8 cellular contexts compared by ENCODE assay signal in genomic region chr5:176619203-176619568, GRCh38. TPM values are rescaled to one million over a fixed set of nuclear protein-coding genes. Genes with fewer than 3 reads are reported as not detected.
A peak's percentile ranks its signal among the peaks of the same experiment; 100 is the strongest.
DNase-seq lines count a peak whose midpoint lies in the region; ATAC-seq and TF ChIP-seq lines count a peak whose summit lies in the region.

No MANE protein-coding gene starts in this region.

- H2AFZ ChIP-seq in hepatocyte (no peak overlapping the region), smooth muscle cell (ENCODE audit: low read depth) (no peak overlapping the region)

- H3K9ac ChIP-seq in adipocyte (ENCODE audit: low read length) (no peak overlapping the region), smooth muscle cell (ENCODE audit: low read depth) (no peak overlapping the region)

- no peaks in the 10 kb centered on the region for H3F3A ChIP-seq in smooth muscle cell (ENCODE audit: low read depth)

- peak; percentile 90 for DNase-seq in GM10248 (ENCODE audit: extremely low spot score)
- DNase-seq in T follicular helper cell (ENCODE audit: low read depth) = peak; percentile 60
- DNase-seq in adipocyte (ENCODE audit: low read depth) = peak; percentile 78
- peak; percentile 78 for DNase-seq in hepatocyte (ENCODE audit: low spot score)
- peak; percentile 19 for DNase-seq in smooth muscle cell (lab: John Stamatoyannopoulos, UW; ENCODE audit: unreplicated experiment)
- DNase-seq in KG1 (lab: John Stamatoyannopoulos, UW) = no peak
- no peak for DNase-seq in NCI-H128 (lab: John Stamatoyannopoulos, UW; ENCODE audit: unreplicated experiment)

- no peaks in the 10 kb centered on the region for H3K36me3 ChIP-seq in adipocyte (ENCODE audit: control insufficient read depth, insufficient read depth, low read length, severe bottlenecking)
- H3K36me3 ChIP-seq in hepatocyte (replicated peaks; ENCODE audit: insufficient read depth, low read depth) = no peaks in the 10 kb centered on the region
- H3K36me3 ChIP-seq in smooth muscle cell (ENCODE audit: low read depth) = no peaks in the 10 kb centered on the region

- H3K4me3 ChIP-seq in adipocyte (ENCODE audit: low read length) (no peak overlapping the region), hepatocyte (no peak overlapping the region), smooth muscle cell (no peak overlapping the region)

- H3K4me2 ChIP-seq in hepatocyte (no peak overlapping the region), smooth muscle cell (no peak overlapping the region)

- ATAC-seq in HG02852 (IDR thresholded peaks at IDR 0.05; ENCODE audit: unreplicated experiment) = peak; percentile 79

- H3K79me2 ChIP-seq in hepatocyte = no peaks in the 10 kb centered on the region
- H3K79me2 ChIP-seq in smooth muscle cell (ENCODE audit: low read depth) = no peaks in the 10 kb centered on the region

- no peaks in the 10 kb centered on the region for H3K9me2 ChIP-seq in hepatocyte (replicated peaks; ENCODE audit: insufficient read depth)

- WGBS in hepatocyte (ENCODE audit: low lambda C conversion rate, missing lambda C conversion rate) = 13% methylated on average over 19 of the region's 31 CpGs
- WGBS in smooth muscle cell (ENCODE audit: low lambda C conversion rate) = 8% methylated on average over 15 of the region's 31 CpGs

- POLR2A ChIA-PET in GM10248 (lab: Yijun Ruan, JAX) = no interaction called here

- CTCF ChIA-PET in GM10248 (lab: Yijun Ruan, JAX) = no interaction called here

- H3K27me3 ChIP-seq in adipocyte (replicated peaks; ENCODE audit: control insufficient read depth, insufficient read depth, low read length) (peaks cover 33% of the 10 kb centered on the region), hepatocyte (peaks cover 67% of the 10 kb centered on the region), smooth muscle cell (ENCODE audit: low read depth) (peaks cover 71% of the 10 kb centered on the region)

- peaks cover 11% of the 10 kb centered on the region for H3K4me1 ChIP-seq in adipocyte (ENCODE audit: control insufficient read depth, insufficient read depth, low read length)
- no peaks in the 10 kb centered on the region for H3K4me1 ChIP-seq in hepatocyte (ENCODE audit: insufficient read depth)
- H3K4me1 ChIP-seq in smooth muscle cell (ENCODE audit: low read depth) = peaks cover 6% of the 10 kb centered on the region

- H4K20me1 ChIP-seq in hepatocyte (ENCODE audit: insufficient read depth, poor library complexity, severe bottlenecking) (no peaks in the 10 kb centered on the region), smooth muscle cell (ENCODE audit: low read depth) (no peaks in the 10 kb centered on the region)

- H3K9me3 ChIP-seq in adipocyte (ENCODE audit: control insufficient read depth, low read length) = no peaks in the 10 kb centered on the region
- no peaks in the 10 kb centered on the region for H3K9me3 ChIP-seq in hepatocyte (ENCODE audit: low read depth)
- H3K9me3 ChIP-seq in smooth muscle cell (replicated peaks; ENCODE audit: low read depth) = no peaks in the 10 kb centered on the region

- TF ChIP-seq CTCF in GM10248 (IDR thresholded peaks at IDR 0.05; ENCODE audit: control extremely low read depth, extremely low read depth, low read depth, missing control alignments) = peak; percentile 20
- TF ChIP-seq CTCF in hepatocyte (IDR thresholded peaks at IDR 0.05; ENCODE audit: poor library complexity) = no peak
- TF ChIP-seq CTCF in smooth muscle cell (IDR thresholded peaks at IDR 0.05; ENCODE audit: borderline replicate concordance, insufficient read depth, poor library complexity, severe bottlenecking) = peak; percentile 10

- no peak overlapping the region for H3K27ac ChIP-seq in hepatocyte
- H3K27ac ChIP-seq in smooth muscle cell (ENCODE audit: low read depth) = no peak overlapping the region

RNA-seq across cellular contexts. Expression of gene GPRIN1, which starts 9.2 kb away (rescaled TPM):
- total RNA-seq in hepatocyte (1.4 and 1.6 TPM in 2 replicates), smooth muscle cell (0.63 and 3.6 TPM in 2 replicates)
- polyA plus RNA-seq in hepatocyte (2.2 and 3.9 TPM in 2 replicates), smooth muscle cell (2.1 and 5.0 TPM in 2 replicates)

RNA-seq across cellular contexts. Expression of gene SNCB, which starts 11.1 kb away (rescaled TPM):
- not detected in 2 replicates for total RNA-seq in hepatocyte
- polyA plus RNA-seq in hepatocyte = 0.57 TPM in 1 of 2 replicates, not detected in the other
- total RNA-seq in smooth muscle cell = 0.45 TPM in 1 of 2 replicates, not detected in the other
- polyA plus RNA-seq in smooth muscle cell = 0.55 and 0.71 TPM in 2 replicates

RNA-seq across cellular contexts. Expression of gene EIF4E1B, which starts 11.3 kb away (rescaled TPM):
- total RNA-seq in hepatocyte (not detected in 2 replicates), smooth muscle cell (not detected in 2 replicates)
- polyA plus RNA-seq in hepatocyte (not detected in 2 replicates), smooth muscle cell (not detected in 2 replicates)

RNA-seq across cellular contexts. Expression of gene TSPAN17, which starts 28.1 kb away (rescaled TPM):
- total RNA-seq in hepatocyte (33.2 and 33.4 TPM in 2 replicates), smooth muscle cell (31.0 and 35.9 TPM in 2 replicates)
- polyA plus RNA-seq in hepatocyte (27.9 TPM in 2 replicates), smooth muscle cell (29.7 and 34.4 TPM in 2 replicates)

Comparison
In these comparisons a context has a peak if more than half of its experiments do, and no peak if none do; other contexts are left out.
1. DNase-seq: peak in GM10248 (single experiment), T follicular helper cell (single experiment), adipocyte (single experiment), hepatocyte (single experiment) and smooth muscle cell (single experiment); none in KG1 (single experiment) and NCI-H128 (single experiment).